ENCODE assay signal across 1 cellular context in genomic region chr1:240385551-240385950, GRCh38.
TF ChIP-seq lines count a peak whose summit lies in the region.

No MANE protein-coding gene starts in this region.

TF ChIP-seq in SK-N-SH treated with all-trans-retinoic acid at 6 μM for 48 hours, 23 proteins besides CTCF, POLR2A, EP300 and RAD21 (continued from another document):
- TF ChIP-seq ESRRG (CRISPR knock-in tag; IDR thresholded peaks at IDR 0.05) (no peak), ISL1 (CRISPR knock-in tag; IDR thresholded peaks at IDR 0.05) (no peak), CSRNP3 (CRISPR knock-in tag; IDR thresholded peaks at IDR 0.05) (no peak), CSDC2 (CRISPR knock-in tag; IDR thresholded peaks at IDR 0.05) (no peak)
